ENCODE assay signal across 38 cellular contexts in the genomic region with DNA sequence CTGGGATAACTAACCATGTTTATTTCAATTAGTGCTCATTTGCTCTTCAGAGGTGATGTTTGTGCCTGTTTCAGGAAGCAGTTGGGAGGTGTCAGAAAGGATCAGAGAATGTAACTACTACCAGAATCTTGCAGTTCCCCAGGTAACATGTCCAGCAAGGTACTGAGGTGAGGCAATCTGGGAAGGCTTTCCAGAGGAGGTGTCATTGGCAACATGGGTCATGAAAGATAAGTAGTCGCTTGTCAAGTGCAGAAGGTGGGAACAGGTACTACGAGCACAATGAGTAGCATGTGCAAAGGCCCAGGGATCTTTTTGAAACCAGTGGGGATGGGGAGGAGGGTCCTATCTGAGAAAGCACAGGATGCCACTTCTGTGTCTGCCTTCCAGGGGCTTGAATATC. TPM values are rescaled to one million over a fixed set of nuclear protein-coding genes. Genes with fewer than 3 reads are reported as not detected.
"Had no signal": no experiment of that assay in that cellular context is flagged by ENCODE, and none has a peak within 500 bp of the region (broad histone marks: within the 10 kb centered on the region; RNA-seq: fewer than 3 reads in every experiment).

No MANE protein-coding gene starts in this region.

- DNase-seq: Kasumi-1, MG63, MM.1S, MV-4-11, NCI-H1048, NCI-H1092, NCI-H1105, NCI-H1105 treated with DMSO at 0.1 percent for 48 hours, NCI-H1417, NCI-H1417 treated with DMSO at 0.1 percent for 48 hours, NCI-H1436, NCI-H1436 treated with DMSO at 0.1 percent for 48 hours, NCI-H146, NCI-H1694, NCI-H1694 treated with DMSO at 0.1 percent for 48 hours, NCI-H187, NCI-H187 treated with DMSO at 0.1 percent for 48 hours, NCI-H1930, NCI-H2029, NCI-H2029 treated with DMSO at 0.1 percent for 48 hours, NCI-H2081, NCI-H2081 treated with DMSO at 0.1 percent for 48 hours, NCI-H2107, NCI-H2171, NCI-H2171 treated with DMSO at 0.1 percent for 48 hours, NCI-H2227 treated with DMSO at 0.1 percent for 48 hours, NCI-H226, NCI-H345, NCI-H446, NCI-H446 treated with DMSO at 0.1 percent for 48 hours, NCI-H510A, NCI-H510A treated with DMSO at 0.1 percent for 48 hours, NCI-H524, NCI-H524 treated with DMSO at 0.1 percent for 48 hours had no signal

- H3K9me3 ChIP-seq: MG63 had no signal

- H3K36me3 ChIP-seq: MG63 had no signal

- H3K4me3 ChIP-seq: MG63 had no signal

- H3K27me3 ChIP-seq: MG63 had no signal

RNA-seq across cellular contexts. Expression of a gene that starts 4.8 kb away (rescaled TPM):
- total RNA-seq: LHCN-M2, M059J, MCF 10A, NCI-H460 had no signal
